15 cellular contexts compared by ENCODE assay signal in genomic region chrX:142978130-142978684, GRCh38. TPM values are rescaled to one million over a fixed set of nuclear protein-coding genes. Genes with fewer than 3 reads are reported as not detected.
DNase-seq lines count a peak whose midpoint lies in the region; ATAC-seq and TF ChIP-seq lines count a peak whose summit lies in the region.
"Had no signal": no experiment of that assay in that cellular context is flagged by ENCODE, and none has a peak within 500 bp of the region (broad histone marks: within the 10 kb centered on the region; RNA-seq: fewer than 3 reads in every experiment).

No MANE protein-coding gene starts in this region.

- H3K9me3 ChIP-seq in right cardiac atrium (ENCODE audit: control insufficient read depth, low read length), result no peaks in the 10 kb centered on the region

- no peaks in the 10 kb centered on the region for H3K27me3 Mint-ChIP-seq in activated B cell treated with CpG ODN at 0.5 μM for 24 hours
- H3K27me3 Mint-ChIP-seq: activated CD4-positive, alpha-beta memory T cell treated with anti-CD3 and anti-CD28 coated beads for 36 hours had no signal

- no peak overlapping the region for H3K27ac ChIP-seq in right cardiac atrium (ENCODE audit: low read length)
- H3K27ac ChIP-seq: C4-2B had no signal

- WGBS in right cardiac atrium, result 33% methylated on average over 4 of the region's 4 CpGs

- H3K4me1 ChIP-seq in right cardiac atrium (ENCODE audit: control insufficient read depth, insufficient read depth, low read length), result no peaks in the 10 kb centered on the region

- intact Hi-C loops in activated B cell treated with CpG ODN at 0.5 μM for 24 hours (cut with micrococcal nuclease), result no loop called here
- intact Hi-C loops in right cardiac atrium (cut with DNase I), result no loop called here

- no peak for TF ChIP-seq CTCF in GM20000 (IDR thresholded peaks at IDR 0.05; ENCODE audit: extremely low read depth, missing control alignments)
- TF ChIP-seq CTCF in activated B cell treated with CpG ODN at 0.5 μM for 24 hours (IDR thresholded peaks at IDR 0.05), result no peak

- CTCF ChIA-PET in activated B cell treated with CpG ODN at 0.5 μM for 24 hours (lab: Charles Lee), result no interaction called here

- POLR2A ChIA-PET in activated B cell treated with CpG ODN at 0.5 μM for 24 hours (lab: Charles Lee), result no interaction called here

- DNase-seq in GM20000 (ENCODE audit: low spot score) (peak; percentile 3), activated B cell treated with CpG ODN at 0.5 μM for 24 hours (no peak), amniotic stem cell (lab: John Stamatoyannopoulos, UW) (no peak), right cardiac atrium (no peak), EL (no peak)
- DNase-seq: activated CD4-positive, alpha-beta memory T cell treated with anti-CD3 and anti-CD28 coated beads for 36 hours; GDM1; NCI-H2107; stimulated activated CD4-positive, alpha-beta T cell treated with anti-CD3 and anti-CD28 coated beads, Interleukin-4, amount 100 ng/mL, for 4 hours had no signal

- peak overlapping the region; percentile 65 for H3K27ac Mint-ChIP-seq in activated B cell treated with CpG ODN at 0.5 μM for 24 hours
- H3K27ac Mint-ChIP-seq: activated CD4-positive, alpha-beta memory T cell treated with anti-CD3 and anti-CD28 coated beads for 36 hours had no signal

- H3K27me3 ChIP-seq in right cardiac atrium (ENCODE audit: control insufficient read depth, insufficient read depth), result no peaks in the 10 kb centered on the region

- ATAC-seq in GM18508 (IDR thresholded peaks at IDR 0.05; ENCODE audit: insufficient read depth, unreplicated experiment) (peak; percentile 32), HG03095 (IDR thresholded peaks at IDR 0.05; ENCODE audit: unreplicated experiment) (peak; percentile 41), activated B cell treated with CpG ODN at 0.5 μM for 24 hours (ENCODE audit: low read depth) (peak; percentile 28), right cardiac atrium (no peak), GM21526 (IDR thresholded peaks at IDR 0.05; ENCODE audit: low FRiP score, unreplicated experiment) (no peak)

- H3K9me3 Mint-ChIP-seq in activated B cell treated with CpG ODN at 0.5 μM for 24 hours, result peaks cover 3% of the 10 kb centered on the region
- H3K9me3 Mint-ChIP-seq: activated CD4-positive, alpha-beta memory T cell treated with anti-CD3 and anti-CD28 coated beads for 36 hours had no signal

- H3K4me3 ChIP-seq in right cardiac atrium (ENCODE audit: low read length), result no peak overlapping the region

- no peaks in the 10 kb centered on the region for H3K36me3 Mint-ChIP-seq in activated B cell treated with CpG ODN at 0.5 μM for 24 hours (ENCODE audit: low read depth)
- H3K36me3 Mint-ChIP-seq: activated CD4-positive, alpha-beta memory T cell treated with anti-CD3 and anti-CD28 coated beads for 36 hours had no signal

- H3K4me3 Mint-ChIP-seq in activated B cell treated with CpG ODN at 0.5 μM for 24 hours, result no peak overlapping the region
- H3K4me3 Mint-ChIP-seq: activated CD4-positive, alpha-beta memory T cell treated with anti-CD3 and anti-CD28 coated beads for 36 hours had no signal

- H3K4me1 Mint-ChIP-seq in activated B cell treated with CpG ODN at 0.5 μM for 24 hours, result peaks cover 14% of the 10 kb centered on the region

RNA-seq across cellular contexts. Expression of gene SPANXN4, which starts 47.5 kb away (rescaled TPM):
- total RNA-seq in activated B cell treated with CpG ODN at 0.5 μM for 24 hours (not detected in 2 replicates), right cardiac atrium (not detected)
- polyA plus RNA-seq in right cardiac atrium, result not detected
- total RNA-seq: activated CD4-positive, alpha-beta memory T cell treated with anti-CD3 and anti-CD28 coated beads for 36 hours; myocyte; OCI-LY7 had no signal

Comparison
In these comparisons a context has a peak if more than half of its experiments do, and no peak if none do; other contexts are left out.
1. ATAC-seq: peak in GM18508 (single experiment), HG03095 (single experiment) and activated B cell treated with CpG ODN at 0.5 μM for 24 hours (single experiment); none in right cardiac atrium (0 of 2) and GM21526 (single experiment).